In the genomic region with DNA sequence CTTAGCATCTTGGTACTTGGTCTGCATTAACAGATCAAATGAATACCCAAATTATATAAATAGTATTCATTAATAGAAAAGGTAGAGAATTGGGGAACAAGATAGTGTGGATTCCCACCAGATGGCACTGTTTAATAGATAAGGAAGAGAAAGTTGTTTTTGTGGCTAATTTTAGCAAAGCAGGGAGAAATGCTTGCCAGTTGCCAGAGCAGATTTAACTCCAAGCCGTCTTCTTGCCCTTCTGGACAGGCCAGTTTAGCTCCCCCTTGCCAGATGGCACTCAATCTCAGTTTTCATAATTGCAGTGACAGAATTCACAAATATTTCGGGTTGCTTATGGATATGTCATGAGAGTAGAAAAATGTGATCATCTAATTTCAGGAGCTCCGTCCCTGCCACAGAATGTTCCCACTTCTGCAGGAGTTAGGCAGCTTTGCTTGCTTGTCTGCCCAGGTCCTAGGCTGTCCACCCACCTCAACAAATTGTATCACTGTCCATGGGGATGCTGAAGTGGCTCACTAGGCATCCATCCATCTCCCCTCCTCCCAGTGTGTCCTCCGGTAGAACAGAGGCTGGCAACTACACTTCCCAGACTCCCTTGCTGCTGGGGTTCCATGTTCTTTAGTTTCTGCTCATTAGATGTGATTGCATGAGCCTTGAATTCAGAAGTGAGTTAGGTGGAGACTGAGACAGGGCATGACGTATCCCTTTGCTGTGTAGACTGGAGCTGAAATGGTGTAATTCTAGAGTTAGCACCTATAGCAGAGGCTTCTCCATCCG, we compare ENCODE assay signal across 9 cellular contexts. TPM values are rescaled to one million over a fixed set of nuclear protein-coding genes. Genes with fewer than 3 reads are reported as not detected.
DNase-seq lines count a peak whose midpoint lies in the region; ATAC-seq, FAIRE-seq and TF ChIP-seq lines count a peak whose summit lies in the region.
"Had no signal": no experiment of that assay in that cellular context is flagged by ENCODE, and none has a peak within 500 bp of the region (broad histone marks: within the 10 kb centered on the region; RNA-seq: fewer than 3 reads in every experiment).

No MANE protein-coding gene starts in this region.

- H3K27me3 ChIP-seq in DOHH2 (ENCODE audit: control insufficient read depth, low read length) (peaks cover 3% of the 10 kb centered on the region; the same call in 1 of the 2 replicates), astrocyte (ENCODE audit: insufficient read depth, low read length) (no peaks in the 10 kb centered on the region), thoracic aorta (replicated peaks; ENCODE audit: insufficient read depth) (no peaks in the 10 kb centered on the region)

- ATAC-seq in thoracic aorta (ENCODE audit: insufficient number of reproducible peaks, low FRiP score, low read depth) (peak; percentile 56), HG03432 (IDR thresholded peaks at IDR 0.05; ENCODE audit: unreplicated experiment) (no peak)

- H3K9me3 ChIP-seq in DOHH2 (ENCODE audit: control insufficient read depth, insufficient read depth, low read length) (peaks cover 15% of the 10 kb centered on the region; the same call in 1 of the 2 replicates), astrocyte (ENCODE audit: insufficient read depth, low read depth, low read length) (no peaks in the 10 kb centered on the region), thoracic aorta (no peaks in the 10 kb centered on the region)

- CTCF ChIA-PET in activated CD4-positive, alpha-beta memory T cell treated with anti-CD3 and anti-CD28 coated beads, Interleukin-2, amount 10 ng/mL, durations not matched to agents 7 days and 5 days (lab: Charles Lee): interaction anchor here (0.9 to 1.0 kb wide), 4 partner anchors 33 to 230 kb away, joined by 3 to 4 read pairs (median 3); partner anchors contain the start of gene ENC1

- TF ChIP-seq CTCF in DOHH2 (IDR thresholded peaks at IDR 0.05; ENCODE audit: low read depth, low read length, poor library complexity, severe bottlenecking) (peak; percentile 31), NB4 (IDR thresholded peaks at IDR 0.05; ENCODE audit: low read depth, low read length) (peak; percentile 27), astrocyte (IDR thresholded peaks at IDR 0.05; ENCODE audit: insufficient read depth, low read depth, low read length) (peak; percentile 50), thoracic aorta (IDR thresholded peaks at IDR 0.05) (peak; percentile 39)

- no peak overlapping the region for H3K9ac ChIP-seq in astrocyte (ENCODE audit: low read length)

- H3K27me3 Mint-ChIP-seq in astrocyte (ENCODE audit: low read depth, unreplicated experiment): peaks cover 11% of the 10 kb centered on the region
- H3K27me3 Mint-ChIP-seq in activated CD4-positive, alpha-beta memory T cell treated with anti-CD3 and anti-CD28 coated beads, Interleukin-2, amount 10 ng/mL, durations not matched to agents 7 days and 5 days: peaks cover 20% of the 10 kb centered on the region

- H3K27ac Mint-ChIP-seq in astrocyte (ENCODE audit: unreplicated experiment): no peak overlapping the region
- no peak overlapping the region for H3K27ac Mint-ChIP-seq in activated CD4-positive, alpha-beta memory T cell treated with anti-CD3 and anti-CD28 coated beads, Interleukin-2, amount 10 ng/mL, durations not matched to agents 7 days and 5 days
- H3K27ac Mint-ChIP-seq: T-helper 1 cell treated with Interleukin-12 subunit alpha and Interleukin-12 subunit beta and Interleukin-4 antibody, amounts not matched to agents 30 μg/mL and 1 μg/mL, for 36 hours had no signal

- H3K4me1 ChIP-seq in DOHH2 (ENCODE audit: control insufficient read depth, low read length) (no peaks in the 10 kb centered on the region), astrocyte (ENCODE audit: insufficient read depth, low read length) (peaks cover 5% of the 10 kb centered on the region), thoracic aorta (ENCODE audit: control insufficient read depth in 1 of 2, low read depth in 2 of 2) (peaks cover 8 to 23% of the 10 kb centered on the region in 2 donors)

- no peaks in the 10 kb centered on the region for H3K36me3 Mint-ChIP-seq in astrocyte (ENCODE audit: low read depth, unreplicated experiment)
- no peaks in the 10 kb centered on the region for H3K36me3 Mint-ChIP-seq in activated CD4-positive, alpha-beta memory T cell treated with anti-CD3 and anti-CD28 coated beads, Interleukin-2, amount 10 ng/mL, durations not matched to agents 7 days and 5 days (ENCODE audit: low read depth)

- no peaks in the 10 kb centered on the region for H3K9me2 ChIP-seq in DOHH2 (replicated peaks; ENCODE audit: control insufficient read depth, low read length)

- no peak overlapping the region for H3K4me2 ChIP-seq in DOHH2 (ENCODE audit: low read length)
- peak overlapping the region; percentile 10 for H3K4me2 ChIP-seq in astrocyte (ENCODE audit: low read length)

- no peak for FAIRE-seq in astrocyte (lab: Jason Lieb, UNC)

- H3K4me3 ChIP-seq in DOHH2 (ENCODE audit: low read length) (no peak overlapping the region), NB4 (ENCODE audit: low read depth, low read length) (no peak overlapping the region), astrocyte (ENCODE audit: insufficient read depth, low read depth, low read length) (no peak overlapping the region), thoracic aorta (peak overlapping the region; percentile 54)

- H3K4me1 Mint-ChIP-seq in astrocyte (ENCODE audit: low read depth, unreplicated experiment): peaks cover 3% of the 10 kb centered on the region
- H3K4me1 Mint-ChIP-seq in activated CD4-positive, alpha-beta memory T cell treated with anti-CD3 and anti-CD28 coated beads, Interleukin-2, amount 10 ng/mL, durations not matched to agents 7 days and 5 days: no peaks in the 10 kb centered on the region

- no peaks in the 10 kb centered on the region for H3F3A ChIP-seq in DOHH2 (ENCODE audit: control insufficient read depth, insufficient read depth)

- no peaks in the 10 kb centered on the region for H3K9me3 Mint-ChIP-seq in astrocyte (ENCODE audit: unreplicated experiment)
- no peaks in the 10 kb centered on the region for H3K9me3 Mint-ChIP-seq in activated CD4-positive, alpha-beta memory T cell treated with anti-CD3 and anti-CD28 coated beads, Interleukin-2, amount 10 ng/mL, durations not matched to agents 7 days and 5 days
- H3K9me3 Mint-ChIP-seq: T-helper 1 cell treated with Interleukin-12 subunit alpha and Interleukin-12 subunit beta and Interleukin-4 antibody, amounts not matched to agents 30 μg/mL and 1 μg/mL, for 36 hours had no signal

- no peak for TF ChIP-seq POLR2A in NB4 (IDR thresholded peaks at IDR 0.05; ENCODE audit: extremely low read depth, insufficient read length)

- H3K4me3 Mint-ChIP-seq in astrocyte (ENCODE audit: unreplicated experiment): no peak overlapping the region
- H3K4me3 Mint-ChIP-seq in activated CD4-positive, alpha-beta memory T cell treated with anti-CD3 and anti-CD28 coated beads, Interleukin-2, amount 10 ng/mL, durations not matched to agents 7 days and 5 days: no peak overlapping the region
- H3K4me3 Mint-ChIP-seq: T-helper 1 cell treated with Interleukin-12 subunit alpha and Interleukin-12 subunit beta and Interleukin-4 antibody, amounts not matched to agents 30 μg/mL and 1 μg/mL, for 36 hours had no signal

- H3K36me3 ChIP-seq in DOHH2 (ENCODE audit: control insufficient read depth, low read length): no peaks in the 10 kb centered on the region
- no peaks in the 10 kb centered on the region for H3K36me3 ChIP-seq in astrocyte (ENCODE audit: insufficient read depth, low read length)
- no peaks in the 10 kb centered on the region for H3K36me3 ChIP-seq in thoracic aorta

- H2AFZ ChIP-seq in astrocyte (ENCODE audit: low read depth, low read length): peak overlapping the region; percentile 5

- POLR2A ChIA-PET in activated CD4-positive, alpha-beta memory T cell treated with anti-CD3 and anti-CD28 coated beads, Interleukin-2, amount 10 ng/mL, durations not matched to agents 7 days and 5 days (lab: Charles Lee): no interaction called here

- H4K20me1 ChIP-seq in DOHH2 (ENCODE audit: control insufficient read depth, insufficient read depth, low read depth, low read length) (no peaks in the 10 kb centered on the region), astrocyte (ENCODE audit: insufficient read depth, low read length) (no peaks in the 10 kb centered on the region)

- H3K27ac ChIP-seq in DOHH2 (ENCODE audit: low read depth, low read length) (no peak overlapping the region), astrocyte (ENCODE audit: low read depth, low read length) (no peak overlapping the region), thoracic aorta (peak overlapping the region; percentile 20 to 56)

- H3K79me2 ChIP-seq in DOHH2 (ENCODE audit: control insufficient read depth, low read length): no peaks in the 10 kb centered on the region
- no peaks in the 10 kb centered on the region for H3K79me2 ChIP-seq in astrocyte (ENCODE audit: insufficient read depth, low read length)

- DNase-seq in NB4 (ENCODE audit: low read depth): peak; percentile 49
- no peak for DNase-seq in astrocyte (ENCODE audit: low read depth)
- peak; percentile 85 for DNase-seq in inferior parietal cortex (ENCODE audit: extremely low spot score)
- no peak for DNase-seq in thoracic aorta (ENCODE audit: low spot score)
- no peak for DNase-seq in activated CD4-positive, alpha-beta memory T cell treated with anti-CD3 and anti-CD28 coated beads, Interleukin-2, amount 10 ng/mL, durations not matched to agents 7 days and 5 days
- DNase-seq in epidermal melanocyte (ENCODE audit: insufficient read length, low spot score): no peak

RNA-seq across cellular contexts. Expression of gene HEXB, which starts 11.8 kb away (rescaled TPM):
- total RNA-seq in astrocyte: 96.3 and 99.3 TPM in 2 replicates
- total RNA-seq in thoracic aorta: 100 to 1,000 TPM; 139 to 156 TPM
- total RNA-seq in activated CD4-positive, alpha-beta memory T cell treated with anti-CD3 and anti-CD28 coated beads, Interleukin-2, amount 10 ng/mL, durations not matched to agents 7 days and 5 days: 10 to 100 TPM; 86.7 to 87.6 TPM

RNA-seq across cellular contexts. Expression of gene ENC1, which starts 32.7 kb away (rescaled TPM):
- total RNA-seq in astrocyte (363 and 389 TPM in 2 replicates), thoracic aorta (10 to 100 TPM in 1 of 2 donors, 1 to 10 TPM in 1; 7.7 to 10.4 TPM)
- under 1 TPM; 0.43 to 0.73 TPM for total RNA-seq in activated CD4-positive, alpha-beta memory T cell treated with anti-CD3 and anti-CD28 coated beads, Interleukin-2, amount 10 ng/mL, durations not matched to agents 7 days and 5 days

Comparison
In these comparisons a context has a peak if more than half of its experiments do, and no peak if none do; other contexts are left out.
1. H3K27ac ChIP-seq: peak in thoracic aorta (2 of 2); none in DOHH2 (single experiment) and astrocyte (single experiment).
2. DNase-seq: peak in NB4 (single experiment) and inferior parietal cortex (single experiment); none in astrocyte (single experiment), thoracic aorta (single experiment), activated CD4-positive, alpha-beta memory T cell treated with anti-CD3 and anti-CD28 coated beads, Interleukin-2, amount 10 ng/mL, durations not matched to agents 7 days and 5 days (single experiment) and epidermal melanocyte (single experiment).
3. RNA of gene ENC1, which starts 32.7 kb away (total RNA-seq): 363 to 389 TPM in astrocyte; 7.7 to 10.4 TPM in thoracic aorta and 0.43 to 0.73 TPM in activated CD4-positive, alpha-beta memory T cell treated with anti-CD3 and anti-CD28 coated beads, Interleukin-2, amount 10 ng/mL, durations not matched to agents 7 days and 5 days; every median in the first group is over 10 times any median in the second.
4. Peak in every context shown above with its lines, with median percentiles within 50 percentile points of each other: CTCF ChIP-seq.